Comparison of ENCODE assay signal across 1 cellular context in genomic region chr2:192267484-192267883, GRCh38.
TF ChIP-seq lines count a peak whose summit lies in the region.

No MANE protein-coding gene starts in this region.

TF ChIP-seq in IMR-90, 13 proteins besides CTCF, POLR2A, EP300 and RAD21:
- TF ChIP-seq CEBPB (IDR thresholded peaks at IDR 0.05; ENCODE audit: low read depth, low read length) (peak; percentile 99), CHD1 (IDR thresholded peaks at IDR 0.05; ENCODE audit: low read depth, low read length) (no peak), MAFK (IDR thresholded peaks at IDR 0.05; ENCODE audit: low read depth, low read length) (peak; percentile 7; the same call in 1 of the 2 replicates), ELK1 (IDR thresholded peaks at IDR 0.05; ENCODE audit: borderline replicate concordance, low read depth, low read length) (no peak), NFE2L2 (IDR thresholded peaks at IDR 0.05; ENCODE audit: low read depth, low read length) (no peak), FOS (IDR thresholded peaks at IDR 0.05; ENCODE audit: low read depth, low read length) (peak; percentile 81)
